9 cellular contexts compared by ENCODE assay signal in the genomic region with DNA sequence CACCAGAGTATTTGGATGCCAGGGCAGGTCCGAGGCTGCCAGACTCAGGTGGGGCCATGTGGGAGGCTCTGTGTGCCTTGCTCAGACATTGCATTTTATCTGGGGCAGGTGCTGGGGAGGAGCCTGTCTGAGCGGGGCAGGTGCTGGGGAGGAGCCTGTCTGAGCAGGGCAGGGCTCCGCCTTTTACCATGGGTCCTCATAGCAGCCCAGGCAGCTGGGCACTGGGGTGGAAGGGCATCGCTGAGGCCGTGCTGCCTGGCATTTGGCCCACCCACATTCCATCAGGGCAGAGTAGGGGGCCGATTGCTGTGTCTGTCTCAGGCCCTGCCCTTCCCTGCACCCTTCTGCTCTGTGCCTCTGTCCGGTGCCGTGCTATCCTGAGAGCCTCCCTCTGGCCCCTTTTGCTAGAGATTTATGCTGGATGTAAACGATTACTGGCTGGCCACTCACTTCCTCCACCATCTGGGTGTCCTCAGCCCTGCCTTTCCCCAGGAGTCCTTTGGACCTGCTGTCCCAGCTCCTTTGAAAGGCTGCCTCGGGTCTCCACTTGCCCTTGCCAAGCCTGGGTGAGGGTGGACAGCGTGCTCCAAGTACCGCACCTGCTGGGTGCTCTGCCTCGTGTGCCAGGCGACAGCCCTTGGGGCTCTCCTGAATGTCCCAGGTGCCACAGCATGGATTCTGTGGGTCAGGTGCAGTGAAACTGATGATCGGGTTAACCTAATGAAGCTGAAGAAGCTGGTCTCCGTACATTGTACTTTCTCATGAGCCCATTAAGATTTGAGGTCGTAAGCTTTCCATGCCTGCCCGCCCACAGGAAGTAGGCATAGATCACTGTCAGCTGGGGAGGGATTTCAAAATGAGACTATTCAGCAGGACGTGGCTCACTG.
DNase-seq lines count a peak whose midpoint lies in the region; ATAC-seq, FAIRE-seq and TF ChIP-seq lines count a peak whose summit lies in the region.
"Had no signal": no experiment of that assay in that cellular context is flagged by ENCODE, and none has a peak within 500 bp of the region (broad histone marks: within the 10 kb centered on the region; RNA-seq: fewer than 3 reads in every experiment).

No MANE protein-coding gene starts in this region.

- DNase-seq in EL, result peak; percentile 20
- DNase-seq in NCI-H1694 (lab: John Stamatoyannopoulos, UW), result peak; percentile 45
- no peak for DNase-seq in GM12878 (ENCODE audit: low read depth, low spot score)
- no peak for DNase-seq in naive thymus-derived CD4-positive, alpha-beta T cell
- DNase-seq in T-helper 9 cell, result no peak
- DNase-seq in NCI-H1930 (lab: John Stamatoyannopoulos, UW), result no peak

- H4K20me1 ChIP-seq in GM12878 (ENCODE audit: control insufficient read depth, insufficient read depth), result no peaks in the 10 kb centered on the region

- H3K9ac ChIP-seq in GM12878 (ENCODE audit: control insufficient read depth, insufficient read depth, low read length), result no peak overlapping the region

- ATAC-seq in GM12878 (peak; percentile 46; the same call in 2 of the 3 replicates), GM21786 (IDR thresholded peaks at IDR 0.05; ENCODE audit: unreplicated experiment) (no peak), gastroesophageal sphincter (no peak)
- ATAC-seq in naive thymus-derived CD4-positive, alpha-beta T cell, result no peak

- no peak overlapping the region for H3K4me2 ChIP-seq in GM12878 (ENCODE audit: control insufficient read depth, insufficient read depth)

- SMC1A ChIA-PET in GM12878 (lab: Charles Lee; ENCODE audit: uncharacterized antibody, unreplicated experiment), result no interaction called here

- POLR2A ChIA-PET in GM12878 (lab: Charles Lee), result no interaction called here
- POLR2A ChIA-PET in naive thymus-derived CD4-positive, alpha-beta T cell (lab: Charles Lee), result no interaction called here

- peak overlapping the region in 1 of 10 donors; percentile 51 for H3K4me3 Mint-ChIP-seq in naive thymus-derived CD4-positive, alpha-beta T cell

- FAIRE-seq in GM12878 (lab: Jason Lieb, UNC), result no peak

- TF ChIP-seq RAD21 in GM12878 (IDR thresholded peaks at IDR 0.05; ENCODE audit: insufficient read depth, low read depth, low read length), result no peak

- TF ChIP-seq POLR2A in GM12878 (IDR thresholded peaks at IDR 0.05; ENCODE audit: low read depth, low read length) (peak; percentile 6; the same call in 1 of the 2 replicates), gastroesophageal sphincter (IDR thresholded peaks at IDR 0.05) (no peak)

- no peak overlapping the region for H2AFZ ChIP-seq in GM12878 (ENCODE audit: control insufficient read depth, low read depth, low read length)

- H3K4me1 ChIP-seq in GM12878 (ENCODE audit: control insufficient read depth, insufficient read depth, low read length) (peaks cover 12% of the 10 kb centered on the region), gastroesophageal sphincter (peaks cover 0 to 6% (median 0%) of the 10 kb centered on the region in 3 donors)
- peaks cover 0 to 5% of the 10 kb centered on the region in 2 donors for H3K4me1 ChIP-seq in naive thymus-derived CD4-positive, alpha-beta T cell (ENCODE audit: control insufficient read depth in 2 of 2, insufficient read depth in 2 of 2, low read length in 2 of 2)
- H3K4me1 ChIP-seq: adrenal gland had no signal

- no peaks in the 10 kb centered on the region for H3K79me2 ChIP-seq in GM12878 (ENCODE audit: control insufficient read depth, insufficient read depth, low read length)

- CTCF ChIA-PET in GM12878 (lab: Yijun Ruan, JAX), result no interaction called here
- CTCF ChIA-PET in naive thymus-derived CD4-positive, alpha-beta T cell (lab: Charles Lee), result no interaction called here

- in situ Hi-C loops in GM12878 (cut with MboI), result no loop called here

- TF ChIP-seq EP300 in GM12878 (IDR thresholded peaks at IDR 0.05; ENCODE audit: borderline replicate concordance in 1 of 2, control insufficient read depth in 1 of 2, low read depth in 2 of 2, low read length in 2 of 2), result no peak
- no peak for TF ChIP-seq EP300 in gastroesophageal sphincter (IDR thresholded peaks at IDR 0.05)

- no peaks in the 10 kb centered on the region for H3K9me3 Mint-ChIP-seq in naive thymus-derived CD4-positive, alpha-beta T cell

- H3K4me3 ChIP-seq in GM12878 (no peak overlapping the region), gastroesophageal sphincter (no peak overlapping the region)
- H3K4me3 ChIP-seq in naive thymus-derived CD4-positive, alpha-beta T cell (ENCODE audit: low read length), result no peak overlapping the region
- H3K4me3 ChIP-seq: adrenal gland had no signal

- RAD21 ChIA-PET in GM12878 (lab: Charles Lee; ENCODE audit: unreplicated experiment), result no interaction called here

- intact Hi-C loops in GM12878 (cut with micrococcal nuclease; ENCODE audit: unreplicated experiment), result no loop called here
- intact Hi-C loops in naive thymus-derived CD4-positive, alpha-beta T cell (cut with micrococcal nuclease), result no loop called here

- H3K36me3 Mint-ChIP-seq in naive thymus-derived CD4-positive, alpha-beta T cell, result peaks cover 0 to 7% (median 1%) of the 10 kb centered on the region in 5 donors

- peak overlapping the region in 6 of 9 donors; percentile 27 to 78 (median 42) for H3K27ac Mint-ChIP-seq in naive thymus-derived CD4-positive, alpha-beta T cell

- H3K27me3 ChIP-seq in GM12878 (replicated peaks in 1 of 2; ENCODE audit: control insufficient read depth in 2 of 2, insufficient read depth in 2 of 2, low read length in 1 of 2), result no peaks in the 10 kb centered on the region
- no peaks in the 10 kb centered on the region for H3K27me3 ChIP-seq in naive thymus-derived CD4-positive, alpha-beta T cell (ENCODE audit: control insufficient read depth in 2 of 2, insufficient read depth in 2 of 2, low read length in 2 of 2)
- no peaks in the 10 kb centered on the region for H3K27me3 ChIP-seq in gastroesophageal sphincter
- H3K27me3 ChIP-seq: adrenal gland had no signal

- H3K27ac ChIP-seq in GM12878 (ENCODE audit: control insufficient read depth, insufficient read depth), result no peak overlapping the region
- no peak overlapping the region for H3K27ac ChIP-seq in naive thymus-derived CD4-positive, alpha-beta T cell (ENCODE audit: low read depth, low read length)
- no peak overlapping the region for H3K27ac ChIP-seq in gastroesophageal sphincter
- H3K27ac ChIP-seq: adrenal gland had no signal

- no TSS peak for BruUV-seq in GM12878 (replicated peaks; lab: Mats Ljungman, UMichigan)

- no peaks in the 10 kb centered on the region for H3K9me3 ChIP-seq in GM12878 (replicated peaks; ENCODE audit: control insufficient read depth, insufficient read depth, low read length)
- no peaks in the 10 kb centered on the region for H3K9me3 ChIP-seq in naive thymus-derived CD4-positive, alpha-beta T cell (ENCODE audit: control insufficient read depth in 2 of 3, low read length in 3 of 3)
- no peaks in the 10 kb centered on the region for H3K9me3 ChIP-seq in gastroesophageal sphincter
- H3K9me3 ChIP-seq: adrenal gland had no signal

- H3K27me3 Mint-ChIP-seq in naive thymus-derived CD4-positive, alpha-beta T cell, result no peaks in the 10 kb centered on the region

- WGBS in GM12878 (ENCODE audit: insufficient coverage, insufficient replicate concordance, low lambda C conversion rate, missing lambda C conversion rate), result 74% methylated on average over 18 of the region's 19 CpGs
- WGBS in gastroesophageal sphincter (ENCODE audit: low coverage in 1 of 2), 2 donors, result 20 to 64% methylated on average over 1 to 7 of the region's 19 CpGs

- TF ChIP-seq CTCF in GM12878 (IDR thresholded peaks at IDR 0.05 in 2 of 3, conservative IDR thresholded peaks at IDR 0.05 in 1 of 3; ENCODE audit: control insufficient read depth in 2 of 3, extremely low read depth in 1 of 3, insufficient read depth in 1 of 3, low read depth in 3 of 3, low read length in 3 of 3) (no peak), gastroesophageal sphincter (IDR thresholded peaks at IDR 0.05) (no peak)

- H3K4me1 Mint-ChIP-seq in naive thymus-derived CD4-positive, alpha-beta T cell, result peaks cover 18 to 55% (median 47%) of the 10 kb centered on the region in 7 donors

- H3K36me3 ChIP-seq in GM12878 (ENCODE audit: control insufficient read depth in 2 of 2, insufficient read depth in 2 of 2, low read length in 1 of 2) (no peaks in the 10 kb centered on the region; a peak in 2 of 4 replicates), gastroesophageal sphincter (no peaks in the 10 kb centered on the region)
- H3K36me3 ChIP-seq in naive thymus-derived CD4-positive, alpha-beta T cell (ENCODE audit: control insufficient read depth in 2 of 3, insufficient read depth in 3 of 3, low read length in 3 of 3), result peaks cover 0 to 7% (median 0%) of the 10 kb centered on the region in 3 experiments
- H3K36me3 ChIP-seq: adrenal gland had no signal

TF ChIP-seq in GM12878, 131 proteins besides CTCF, POLR2A, EP300 and RAD21:
- TF ChIP-seq, protein P1, sequence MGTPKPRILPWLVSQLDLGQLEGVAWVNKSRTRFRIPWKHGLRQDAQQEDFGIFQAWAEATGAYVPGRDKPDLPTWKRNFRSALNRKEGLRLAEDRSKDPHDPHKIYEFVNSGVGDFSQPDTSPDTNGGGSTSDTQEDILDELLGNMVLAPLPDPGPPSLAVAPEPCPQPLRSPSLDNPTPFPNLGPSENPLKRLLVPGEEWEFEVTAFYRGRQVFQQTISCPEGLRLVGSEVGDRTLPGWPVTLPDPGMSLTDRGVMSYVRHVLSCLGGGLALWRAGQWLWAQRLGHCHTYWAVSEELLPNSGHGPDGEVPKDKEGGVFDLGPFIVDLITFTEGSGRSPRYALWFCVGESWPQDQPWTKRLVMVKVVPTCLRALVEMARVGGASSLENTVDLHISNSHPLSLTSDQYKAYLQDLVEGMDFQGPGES (IDR thresholded peaks at IDR 0.05), result no peak
- TF ChIP-seq ZNF24 (IDR thresholded peaks at IDR 0.05) (no peak), FOXM1 (IDR thresholded peaks at IDR 0.05; ENCODE audit: low read depth, low read length) (no peak), CHD2 (IDR thresholded peaks at IDR 0.05; ENCODE audit: borderline replicate concordance, low read depth, low read length) (no peak)

Comparison
In these comparisons a context has a peak if more than half of its experiments do, and no peak if none do; other contexts are left out.
1. DNase-seq: peak in EL (single experiment) and NCI-H1694 (single experiment); none in GM12878 (single experiment), naive thymus-derived CD4-positive, alpha-beta T cell (0 of 9), T-helper 9 cell (single experiment) and NCI-H1930 (0 of 2).